In the genomic region with DNA sequence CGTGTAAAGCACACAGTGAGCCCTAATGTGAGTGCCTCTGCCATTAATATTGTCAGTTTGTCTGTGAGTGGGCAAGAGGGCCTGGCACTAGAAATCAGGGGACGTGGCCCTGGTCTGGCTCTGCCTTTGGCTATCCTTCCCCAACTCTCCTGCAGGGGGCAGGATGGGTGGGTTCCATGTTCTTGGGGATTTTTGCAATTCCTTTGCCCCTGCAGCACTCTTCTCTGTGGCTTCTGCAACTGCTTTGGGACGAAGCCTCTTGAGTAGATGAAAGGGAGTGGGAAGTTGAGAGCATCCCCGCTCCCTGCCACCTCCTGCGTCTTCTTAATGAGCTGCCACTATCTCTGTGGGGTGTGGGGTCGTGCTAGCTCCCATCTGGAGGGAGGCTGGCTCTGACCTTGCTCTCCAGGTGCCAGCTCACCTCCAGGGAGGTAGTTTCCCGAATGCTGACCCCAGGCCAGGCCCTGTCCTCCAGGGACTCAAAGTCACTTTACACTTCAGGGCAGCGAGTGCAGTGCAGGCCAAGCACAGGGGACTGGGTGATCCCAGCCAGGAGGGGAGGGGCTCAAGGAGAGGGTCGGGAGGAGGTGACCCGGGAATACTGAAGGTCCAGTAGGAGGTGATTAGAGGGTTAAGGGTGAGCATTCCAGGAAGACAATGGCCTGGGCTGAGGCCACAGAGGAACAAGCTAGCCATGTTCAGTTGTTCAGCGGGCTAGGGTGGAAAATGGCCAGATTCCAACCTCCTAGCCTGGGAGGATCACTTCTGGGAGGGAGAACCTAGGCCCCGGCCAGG, we compare ENCODE assay signal across 10 cellular contexts.
DNase-seq lines count a peak whose midpoint lies in the region; ATAC-seq, FAIRE-seq and TF ChIP-seq lines count a peak whose summit lies in the region.
"Had no signal": no experiment of that assay in that cellular context is flagged by ENCODE, and none has a peak within 500 bp of the region (broad histone marks: within the 10 kb centered on the region; RNA-seq: fewer than 3 reads in every experiment).

No MANE protein-coding gene starts in this region.

- H3K27ac ChIP-seq in heart right ventricle (no peak overlapping the region), MM.1S (ENCODE audit: low read length) (no peak overlapping the region), H1 (ENCODE audit: low read depth, low read length) (no peak overlapping the region)
- H3K27ac ChIP-seq: transverse colon had no signal

- H3K9me3 ChIP-seq in heart right ventricle (peaks cover 0 to 20% (median 0%) of the 10 kb centered on the region in 11 donors), MM.1S (replicated peaks; ENCODE audit: insufficient read depth, low read length) (no peaks in the 10 kb centered on the region), H1 (ENCODE audit: insufficient read depth in 2 of 2, low read depth in 1 of 2, low read length in 1 of 2) (peaks cover 0 to 6% of the 10 kb centered on the region in 2 experiments; a peak in 1 of 4 replicates)
- H3K9me3 ChIP-seq: transverse colon had no signal

- peak overlapping the region; percentile 44; the same call in 1 of the 2 replicates for H2BK12ac ChIP-seq in H1 (ENCODE audit: low read depth, low read length)

- no peaks in the 10 kb centered on the region for H3K4me1 ChIP-seq in heart right ventricle
- no peaks in the 10 kb centered on the region for H3K4me1 ChIP-seq in MM.1S (ENCODE audit: low read length)
- peaks cover 11 to 27% (median 16%) of the 10 kb centered on the region in 4 experiments; a peak in 5 of 7 replicates for H3K4me1 ChIP-seq in H1 (replicated peaks in 1 of 4; ENCODE audit: control insufficient read depth in 3 of 4, insufficient read depth in 4 of 4, low read length in 3 of 4)
- H3K4me1 ChIP-seq: transverse colon had no signal

- no peaks in the 10 kb centered on the region for H3K36me3 ChIP-seq in heart right ventricle
- no peaks in the 10 kb centered on the region for H3K36me3 ChIP-seq in MM.1S (replicated peaks; ENCODE audit: insufficient read depth, low read length)
- H3K36me3 ChIP-seq in H1 (ENCODE audit: control insufficient read depth in 2 of 4, insufficient read depth in 4 of 4, low read length in 3 of 4) = no peaks in the 10 kb centered on the region
- H3K36me3 ChIP-seq: transverse colon had no signal

- H2BK20ac ChIP-seq in H1 (ENCODE audit: low read length) = peak overlapping the region; percentile 64; the same call in 1 of the 2 replicates

- H3K79me2 ChIP-seq in MM.1S (ENCODE audit: low read length) = no peaks in the 10 kb centered on the region
- H3K79me2 ChIP-seq in H1 (ENCODE audit: control insufficient read depth in 1 of 2, insufficient read depth in 2 of 2, low read length in 2 of 2) = no peaks in the 10 kb centered on the region

- no peak for FAIRE-seq in H1 (lab: Jason Lieb, UNC)
- FAIRE-seq: small intestine had no signal

- H3K4me3 ChIP-seq in heart right ventricle = no peak overlapping the region
- no peak overlapping the region for H3K4me3 ChIP-seq in MM.1S (ENCODE audit: low read length)
- no peak overlapping the region for H3K4me3 ChIP-seq in H1 (ENCODE audit: extremely low read depth in 1 of 4, insufficient read depth in 2 of 4, low read depth in 3 of 4, low read length in 4 of 4)
- H3K4me3 ChIP-seq: transverse colon had no signal

- TF ChIP-seq CTCF in heart right ventricle (IDR thresholded peaks at IDR 0.05) (peak in 6 of 9 donors; percentile 6 to 36 (median 20)), MM.1S (IDR thresholded peaks at IDR 0.05; ENCODE audit: low read length) (peak; percentile 43), H1 (IDR thresholded peaks at IDR 0.05; ENCODE audit: control extremely low read depth in 1 of 3, insufficient read depth in 1 of 3, low read depth in 1 of 3, low read length in 3 of 3) (peak; percentile 74 to 79 (median 76))

- H4K5ac ChIP-seq in H1 (ENCODE audit: insufficient read length, low read depth, low read length) = no peak overlapping the region

- intact Hi-C loops in heart right ventricle (cut with DNase I) (loop anchor here in 8 of 10 donors (5.0 to 10.0 kb wide), 4 partner anchors 110 to 720 kb away; no protein-coding TSS in a partner anchor), left ventricle myocardium superior (cut with micrococcal nuclease) (no loop called here)

- no peak overlapping the region; the same call in 1 of the 2 replicates for H2AK5ac ChIP-seq in H1 (ENCODE audit: low read depth, low read length)

- ATAC-seq in heart right ventricle = no peak
- no peak for ATAC-seq in left ventricle myocardium superior
- no peak for ATAC-seq in GM19324 (IDR thresholded peaks at IDR 0.05; ENCODE audit: low FRiP score, unreplicated experiment)

- H3K9me2 ChIP-seq in MM.1S (replicated peaks; ENCODE audit: insufficient read depth, low read length) = no peaks in the 10 kb centered on the region

- no peak overlapping the region for H3K4me2 ChIP-seq in MM.1S (ENCODE audit: low read depth, low read length)
- no peak overlapping the region; a peak in 1 of 4 replicates for H3K4me2 ChIP-seq in H1 (ENCODE audit: insufficient read depth in 1 of 2, low read depth in 2 of 2, low read length in 2 of 2)

- no peak overlapping the region for H3K4ac ChIP-seq in H1 (replicated peaks; ENCODE audit: insufficient read length, low read depth, low read length)

- H3K14ac ChIP-seq in H1 (ENCODE audit: insufficient read length) = no peak overlapping the region

- DNase-seq in heart right ventricle = no peak
- DNase-seq in left ventricle myocardium superior = no peak
- DNase-seq in MM.1S = peak; percentile 9
- DNase-seq in H1 (ENCODE audit: low read depth in 1 of 2, low spot score in 2 of 2) = peak in 1 of 2 experiments; percentile 80
- peak; percentile 40 for DNase-seq in stimulated activated CD8-positive, alpha-beta memory T cell treated with anti-CD3 and anti-CD28 coated beads, Interleukin-4, amount 100 ng/mL, for 48 hours
- no peak for DNase-seq in activated CD4-positive, CD25-positive, alpha-beta regulatory T cell (lab: John Stamatoyannopoulos, UW)
- DNase-seq in T1000 (lab: John Stamatoyannopoulos, UW) = no peak
- DNase-seq: small intestine, transverse colon had no signal

- H4K20me1 ChIP-seq in MM.1S (ENCODE audit: insufficient read depth, low read length) = no peaks in the 10 kb centered on the region
- no peaks in the 10 kb centered on the region for H4K20me1 ChIP-seq in H1 (replicated peaks in 1 of 2; ENCODE audit: control insufficient read depth in 1 of 2, insufficient read depth in 2 of 2, low read length in 2 of 2)

- TF ChIP-seq POLR2A in H1 (IDR thresholded peaks at IDR 0.05; ENCODE audit: control extremely low read depth in 1 of 2, low read depth in 2 of 2, low read length in 2 of 2) = no peak

- H2BK5ac ChIP-seq in H1 (ENCODE audit: low read depth, low read length) = 0 out of 2 replicates have a peak overlapping the region, but pooled peaks have one; percentile 35

- peaks cover 0 to 51% (median 10%) of the 10 kb centered on the region in 7 donors for H3K27me3 ChIP-seq in heart right ventricle
- no peaks in the 10 kb centered on the region for H3K27me3 ChIP-seq in MM.1S (replicated peaks; ENCODE audit: insufficient read depth, low read length)
- no peaks in the 10 kb centered on the region for H3K27me3 ChIP-seq in H1 (replicated peaks in 1 of 4; ENCODE audit: control insufficient read depth in 3 of 4, extremely low read depth in 1 of 4, insufficient read depth in 3 of 4, low read length in 3 of 4)

- H2AFZ ChIP-seq in MM.1S (ENCODE audit: low read length) = no peak overlapping the region
- H2AFZ ChIP-seq in H1 (ENCODE audit: low read length) = no peak overlapping the region; the same call in 1 of the 2 replicates

- no peak overlapping the region; the same call in 1 of the 2 replicates for H4K8ac ChIP-seq in H1 (ENCODE audit: extremely low read depth, insufficient read depth, low read length)

- POLR2A ChIA-PET in H1 (lab: Charles Lee; ENCODE audit: partially characterized antibody) = interaction anchor here (1.5 kb wide), 1 partner anchor 66 kb away, joined by 4 read pairs; no protein-coding TSS in a partner anchor

- no peak overlapping the region for H4K91ac ChIP-seq in H1 (replicated peaks; ENCODE audit: insufficient read length, low read length)

- H2BK15ac ChIP-seq in H1 (ENCODE audit: low read length) = no peak overlapping the region

- CTCF ChIA-PET in H1 (lab: Charles Lee; ENCODE audit: partially characterized antibody) = interaction anchor here (0.6 to 4.4 kb wide), 39 partner anchors 9 to 1360 kb away, joined by 3 to 42 read pairs (median 6); no protein-coding TSS in a partner anchor

- no peak for TF ChIP-seq EP300 in H1 (IDR thresholded peaks at IDR 0.05; ENCODE audit: borderline replicate concordance in 1 of 2, low read depth in 2 of 2, low read length in 2 of 2)

- H3K23ac ChIP-seq in H1 (ENCODE audit: insufficient read length) = no peak overlapping the region

- H3K56ac ChIP-seq in H1 (replicated peaks; ENCODE audit: insufficient read length, low read depth, low read length) = no peak overlapping the region

- no peaks in the 10 kb centered on the region; the same call in 1 of the 2 replicates for H3K79me1 ChIP-seq in H1 (ENCODE audit: low read depth, low read length)

- no peak overlapping the region for H3K9ac ChIP-seq in MM.1S (ENCODE audit: low read length)
- no peak overlapping the region for H3K9ac ChIP-seq in H1 (replicated peaks in 1 of 4; ENCODE audit: extremely low read depth in 1 of 4, low read depth in 3 of 4, low read length in 3 of 4)

- H3F3A ChIP-seq in MM.1S (ENCODE audit: insufficient read depth, low read length) = no peaks in the 10 kb centered on the region

- peak overlapping the region; percentile 4; the same call in 1 of the 2 replicates for H3K18ac ChIP-seq in H1 (ENCODE audit: extremely low read depth, low read length)

- peak; percentile 48 to 67; a peak in 3 of 4 replicates for TF ChIP-seq RAD21 in H1 (IDR thresholded peaks at IDR 0.05 in 1 of 2, conservative IDR thresholded peaks at IDR 0.05 in 1 of 2; ENCODE audit: low read depth in 2 of 2, low read length in 2 of 2)

- no peak overlapping the region for H2BK120ac ChIP-seq in H1 (replicated peaks; ENCODE audit: low read depth, low read length)

- WGBS in heart right ventricle, 2 donors = 25 to 31% methylated on average over 12 of the region's 12 CpGs
- WGBS in H1 (ENCODE audit: extremely low coverage in 1 of 2, insufficient coverage in 1 of 2, insufficient read length in 1 of 2, insufficient replicate concordance in 2 of 2, low coverage in 1 of 2, low lambda C conversion rate in 2 of 2, missing lambda C conversion rate in 1 of 2), 2 experiments = 75% methylated on average over 12 of the region's 12 CpGs; no CpG with 5 or more reads in 1 of the 2 experiments

- no peaks in the 10 kb centered on the region for H3K23me2 ChIP-seq in H1 (ENCODE audit: low read depth, low read length)

TF ChIP-seq in H1, 55 proteins besides CTCF, POLR2A, EP300 and RAD21:
- TF ChIP-seq SIX5 (IDR thresholded peaks at IDR 0.05; ENCODE audit: low read depth, low read length) (no peak), TEAD4 (IDR thresholded peaks at IDR 0.05; ENCODE audit: low read depth, low read length) (peak; percentile 40; the same call in 1 of the 2 replicates), YY1 (IDR thresholded peaks at IDR 0.05; ENCODE audit: low read depth, low read length) (peak; percentile 74)
TF ChIP-seq in H1: peak in this region for 2.

Comparison
In these comparisons a context has a peak if more than half of its experiments do, and no peak if none do; other contexts are left out.
1. DNase-seq: peak in MM.1S (single experiment) and stimulated activated CD8-positive, alpha-beta memory T cell treated with anti-CD3 and anti-CD28 coated beads, Interleukin-4, amount 100 ng/mL, for 48 hours (single experiment); none in heart right ventricle (0 of 2), left ventricle myocardium superior (single experiment), activated CD4-positive, CD25-positive, alpha-beta regulatory T cell (0 of 4) and T1000 (single experiment).
2. CTCF ChIP-seq: peak in every context shown above with its lines; median percentile 76 in H1; 43 in MM.1S; 20 in heart right ventricle.